ENCODE assay signal across 9 cellular contexts in the genomic region with DNA sequence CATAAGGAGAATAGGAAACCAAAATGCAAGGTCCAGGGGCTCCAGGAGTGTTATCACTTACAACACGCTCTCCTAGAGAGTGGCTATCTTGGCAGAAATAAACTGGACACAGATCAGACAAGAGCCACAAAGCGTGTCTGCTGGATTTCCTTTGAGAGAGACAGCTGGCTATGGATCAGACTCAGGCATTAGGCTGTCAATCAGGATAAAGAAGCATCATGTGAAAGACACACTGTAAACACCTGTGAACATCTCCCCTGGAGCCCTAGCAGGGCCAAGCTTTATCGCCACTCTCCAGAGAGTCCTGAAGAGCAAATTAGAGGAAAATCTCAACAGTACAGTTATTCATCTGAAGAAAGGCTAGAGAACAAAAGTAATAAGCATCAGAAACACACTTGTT. TPM values are rescaled to one million over a fixed set of nuclear protein-coding genes. Genes with fewer than 3 reads are reported as not detected.
"Had no signal": no experiment of that assay in that cellular context is flagged by ENCODE, and none has a peak within 500 bp of the region (broad histone marks: within the 10 kb centered on the region; RNA-seq: fewer than 3 reads in every experiment).

No MANE protein-coding gene starts in this region.

- H3K9me3 ChIP-seq: HAP-1 had no signal

- DNase-seq: H7, HFFc6, KG1 had no signal

- FAIRE-seq: HepG2 had no signal

- H3K4me1 ChIP-seq: HAP-1 had no signal

- H3K27ac ChIP-seq: HL-60 had no signal

- H3K4me2 ChIP-seq: GM23338 had no signal

- H2AFZ ChIP-seq: GM23338 had no signal

- H3K4me3 ChIP-seq: GM23338, HAP-1 had no signal

- H3K36me3 ChIP-seq: HAP-1 had no signal

- ATAC-seq: GM23338, HCT116, HepG2 had no signal

RNA-seq across cellular contexts. Expression of a gene that starts 26.0 kb away (rescaled TPM):
- total RNA-seq: HFFc6, HT1080 had no signal
- polyA plus RNA-seq: HepG2 had no signal
